ENCODE assay signal across 13 cellular contexts in genomic region chr3:193710286-193711164, GRCh38.
"Had no signal": no experiment of that assay in that cellular context is flagged by ENCODE, and none has a peak within 500 bp of the region (broad histone marks: within the 10 kb centered on the region; RNA-seq: fewer than 3 reads in every experiment).

No MANE protein-coding gene starts in this region.

- H3K4me3 Mint-ChIP-seq: activated CD8-positive, alpha-beta T cell treated with anti-CD3 and anti-CD28 coated beads, Interleukin-2, amount 10 ng/mL, durations not matched to agents 7 days and 5 days; activated T-helper 1 cell treated with anti-CD3 and anti-CD28 coated beads, Interleukin-12 subunit alpha, Interleukin-12 subunit beta, Interleukin-2, Interleukin-4 antibody, amounts not matched to agents 30 ng/mL and 10 ng/mL and 1 ng/mL, durations not matched to agents 14 hours and 24 hours and 36 hours; mesothelial cell of epicardium; T-cell had no signal

- FAIRE-seq: small intestine had no signal

- H3K27ac Mint-ChIP-seq: activated CD8-positive, alpha-beta T cell treated with anti-CD3 and anti-CD28 coated beads, Interleukin-2, amount 10 ng/mL, durations not matched to agents 7 days and 5 days; activated T-helper 1 cell treated with anti-CD3 and anti-CD28 coated beads, Interleukin-12 subunit alpha, Interleukin-12 subunit beta, Interleukin-2, Interleukin-4 antibody, amounts not matched to agents 30 ng/mL and 10 ng/mL and 1 ng/mL, durations not matched to agents 14 hours and 24 hours and 36 hours; mesothelial cell of epicardium; T-cell had no signal

- H3K9me3 ChIP-seq: neutrophil, vagina had no signal

- H3K4me3 ChIP-seq: vagina had no signal

- H3K36me3 ChIP-seq: neutrophil, vagina had no signal

- H3K27me3 Mint-ChIP-seq: T-cell had no signal

- DNase-seq: activated CD4-positive, alpha-beta T cell treated with anti-CD3 and anti-CD28 coated beads for 48 hours; activated CD8-positive, alpha-beta T cell treated with anti-CD3 and anti-CD28 coated beads, Interleukin-2, amount 10 ng/mL, durations not matched to agents 7 days and 5 days; activated naive CD4-positive, alpha-beta T cell treated with Interleukin-2 at 50 U/mL for 16 hours; central memory CD4-positive, alpha-beta T cell; cortex of kidney; effector memory CD4-positive, alpha-beta T cell; left colon; small intestine; T-cell had no signal

- H3K4me1 Mint-ChIP-seq: mesothelial cell of epicardium had no signal

- H3K27me3 ChIP-seq: neutrophil, vagina had no signal

- H3K4me1 ChIP-seq: vagina had no signal

- H3K27ac ChIP-seq: neutrophil, vagina had no signal

- ATAC-seq: activated CD8-positive, alpha-beta T cell treated with anti-CD3 and anti-CD28 coated beads, Interleukin-2, amount 10 ng/mL, durations not matched to agents 7 days and 5 days; left colon; T-cell had no signal
